Comparison of ENCODE assay signal across 19 cellular contexts in genomic region chr12:106415134-106415533, GRCh38. TPM values are rescaled to one million over a fixed set of nuclear protein-coding genes. Genes with fewer than 3 reads are reported as not detected.
DNase-seq lines count a peak whose midpoint lies in the region; ATAC-seq and TF ChIP-seq lines count a peak whose summit lies in the region.
"Had no signal": no experiment of that assay in that cellular context is flagged by ENCODE, and none has a peak within 500 bp of the region (broad histone marks: within the 10 kb centered on the region; RNA-seq: fewer than 3 reads in every experiment).

No MANE protein-coding gene starts in this region.

- in situ Hi-C loops in Caki2 (cut with HindIII; ENCODE audit: low pct_unique_long_range_greater_than_20kb, low sequenced_read_pairs), result no loop called here

- DNase-seq in Caki2 (ENCODE audit: low read depth) (peak; percentile 20), LoVo (ENCODE audit: low spot score) (peak; percentile 20), cardiac fibroblast (ENCODE audit: low read depth in 2 of 2) (peak; percentile 47 to 65), kidney tubule cell (ENCODE audit: low spot score) (peak; percentile 87), T-helper 2 cell (no peak), T-helper 1 cell (no peak)
- DNase-seq in activated CD8-positive, alpha-beta memory T cell treated with anti-CD3 and anti-CD28 coated beads, Interleukin-2, amount 50 U/mL, for 4 hours, result no peak
- DNase-seq: activated CD4-positive, alpha-beta T cell treated with anti-CD3 and anti-CD28 coated beads, Interleukin-2, amount 50 U/mL, for 1 hour; activated T-cell treated with anti-CD3 and anti-CD28 coated beads, Interleukin-2, amount 50 U/mL, for 72 hours; adrenal gland; DMS153; kidney; mucosa of descending colon; NCI-H2107; NCI-H82; ovary; spleen; T-helper 9 cell had no signal

- no peak for ATAC-seq in HG02981 (IDR thresholded peaks at IDR 0.05; ENCODE audit: unreplicated experiment)
- ATAC-seq: activated T-cell treated with anti-CD3 and anti-CD28 coated beads, Interleukin-2, amount 50 U/mL, for 72 hours; mucosa of descending colon had no signal

- no peak for TF ChIP-seq CTCF in cardiac fibroblast (IDR thresholded peaks at IDR 0.05; ENCODE audit: low read depth, low read length)

- no peak overlapping the region for H3K4me3 ChIP-seq in cardiac fibroblast (replicated peaks in 1 of 2; ENCODE audit: low read depth in 2 of 2, low read length in 2 of 2)
- H3K4me3 ChIP-seq: adrenal gland, mucosa of descending colon, ovary, spleen had no signal

RNA-seq across cellular contexts. Expression of gene POLR3B, which starts 57.6 kb away (rescaled TPM):
- 0.17 and 0.78 TPM in 2 replicates for total RNA-seq in Caki2 (2014; rRNA removed; shearing (Covaris generic); ENCODE audit: low replicate concordance)

Comparison
In these comparisons a context has a peak if more than half of its experiments do, and no peak if none do; other contexts are left out.
1. DNase-seq: peak in Caki2 (single experiment), LoVo (single experiment), cardiac fibroblast (2 of 2) and kidney tubule cell (single experiment); none in activated CD8-positive, alpha-beta memory T cell treated with anti-CD3 and anti-CD28 coated beads, Interleukin-2, amount 50 U/mL, for 4 hours (single experiment), T-helper 2 cell (0 of 5) and T-helper 1 cell (0 of 5).